ENCODE assay signal across 8 cellular contexts in the genomic region with DNA sequence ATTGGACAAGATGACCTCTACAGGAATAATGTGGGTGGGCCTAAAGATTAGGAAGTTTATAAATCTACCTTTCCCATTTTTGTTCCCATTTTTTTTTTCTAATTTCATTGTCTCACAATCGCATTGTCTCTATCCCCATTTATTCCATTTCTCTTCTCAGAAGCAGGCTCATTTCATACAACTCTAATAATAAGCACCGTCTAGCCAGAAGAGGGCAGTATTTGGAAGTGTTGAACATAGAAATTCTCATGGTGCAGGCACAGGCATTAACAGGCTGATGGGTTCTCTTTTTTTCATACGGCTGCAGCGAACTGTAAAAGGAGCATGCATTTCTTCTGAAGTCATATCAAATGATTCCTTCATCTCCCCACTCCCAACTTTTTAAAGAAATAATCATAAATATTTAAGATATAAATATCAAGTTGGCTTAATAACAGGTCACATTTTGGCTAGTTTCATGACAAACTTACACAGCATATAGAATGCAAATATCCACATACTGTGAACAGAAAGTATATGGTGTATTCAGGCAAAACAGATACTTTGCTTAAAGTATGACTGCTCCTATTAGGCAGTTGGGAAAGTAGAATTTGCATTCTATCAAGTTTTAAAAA.
DNase-seq lines count a peak whose midpoint lies in the region; FAIRE-seq and TF ChIP-seq lines count a peak whose summit lies in the region.

No MANE protein-coding gene starts in this region.

- intact Hi-C loops in OCI-LY7 (cut with micrococcal nuclease; ENCODE audit: unreplicated experiment): loop anchor here (5.0 to 10.0 kb wide), 2 partner anchors 209 to 1412 kb away; no protein-coding TSS in a partner anchor

- no peaks in the 10 kb centered on the region for H3K79me2 ChIP-seq in OCI-LY7 (ENCODE audit: insufficient read depth, low read depth, low read length)

- no peak overlapping the region for H2AFZ ChIP-seq in OCI-LY7 (ENCODE audit: low read length)

- POLR2A ChIA-PET in OCI-LY7 (lab: Charles Lee): no interaction called here

- CTCF ChIA-PET in OCI-LY7 (lab: Charles Lee; ENCODE audit: unreplicated experiment): no interaction called here

- no peaks in the 10 kb centered on the region for H4K20me1 ChIP-seq in OCI-LY7 (ENCODE audit: insufficient read depth, low read length)

- DNase-seq in activated CD4-positive, alpha-beta T cell treated with anti-CD3 and anti-CD28 coated beads for 48 hours: peak; percentile 11
- DNase-seq in activated CD4-positive, alpha-beta T cell treated with anti-CD3 and anti-CD28 coated beads for 1 hour: no peak
- DNase-seq in H54 (ENCODE audit: insufficient read length, low spot score) (peak; percentile 25), KG1 (lab: John Stamatoyannopoulos, UW) (peak; percentile 12), OCI-LY7 (ENCODE audit: low spot score) (peak; percentile 46), dedifferentiated amniotic fluid mesenchymal stem cell (ENCODE audit: extremely low spot score) (peak; percentile 85), lung microvascular endothelial cell (ENCODE audit: low read depth in 2 of 2) (peak; percentile 67 to 78)
- no peak for DNase-seq in stimulated activated naive CD4-positive, alpha-beta T cell treated with Interleukin-2 at 50 U/mL for 16 hours (lab: John Stamatoyannopoulos, UW)

- TF ChIP-seq CTCF in OCI-LY7 (conservative IDR thresholded peaks at IDR 0.05; ENCODE audit: low read length): peak; percentile 78

- H3K4me1 ChIP-seq in OCI-LY7 (ENCODE audit: insufficient read depth, low read length, poor library complexity, severe bottlenecking): no peaks in the 10 kb centered on the region

- no peak overlapping the region for H3K4me3 ChIP-seq in OCI-LY7 (ENCODE audit: low read depth, low read length, poor library complexity, severe bottlenecking)

- no peaks in the 10 kb centered on the region for H3K9me3 ChIP-seq in OCI-LY7 (ENCODE audit: low read length)

- no peak overlapping the region for H3K27ac ChIP-seq in OCI-LY7 (ENCODE audit: low read depth, low read length, poor library complexity, severe bottlenecking)

- no peak for TF ChIP-seq POLR2A in H54 (IDR thresholded peaks at IDR 0.05; ENCODE audit: low read depth, low read length)

- H3K9me2 ChIP-seq in OCI-LY7 (ENCODE audit: insufficient read depth, low read length): no peaks in the 10 kb centered on the region

- H3K4me2 ChIP-seq in OCI-LY7 (ENCODE audit: low read length): no peak overlapping the region

- no peaks in the 10 kb centered on the region for H3K36me3 ChIP-seq in OCI-LY7 (ENCODE audit: insufficient read depth, low read length)

- FAIRE-seq in H54 (lab: Jason Lieb, UNC): no peak

- no TSS peak for BruUV-seq in OCI-LY7 (replicated peaks; lab: Mats Ljungman, UMichigan)

Comparison
In these comparisons a context has a peak if more than half of its experiments do, and no peak if none do; other contexts are left out.
1. DNase-seq: peak in activated CD4-positive, alpha-beta T cell treated with anti-CD3 and anti-CD28 coated beads for 48 hours (single experiment), H54 (single experiment), KG1 (single experiment), OCI-LY7 (single experiment), dedifferentiated amniotic fluid mesenchymal stem cell (single experiment) and lung microvascular endothelial cell (2 of 2); none in activated CD4-positive, alpha-beta T cell treated with anti-CD3 and anti-CD28 coated beads for 1 hour (single experiment) and stimulated activated naive CD4-positive, alpha-beta T cell treated with Interleukin-2 at 50 U/mL for 16 hours (single experiment).